In genomic region chr2:60806595-60806987, GRCh38 we compare ENCODE assay signal across 12 cellular contexts. TPM values are rescaled to one million over a fixed set of nuclear protein-coding genes. Genes with fewer than 3 reads are reported as not detected.
A peak's percentile ranks its signal among the peaks of the same experiment; 100 is the strongest.
DNase-seq lines count a peak whose midpoint lies in the region; ATAC-seq and TF ChIP-seq lines count a peak whose summit lies in the region.
"Had no signal": no experiment of that assay in that cellular context is flagged by ENCODE, and none has a peak within 500 bp of the region (broad histone marks: within the 10 kb centered on the region; RNA-seq: fewer than 3 reads in every experiment).

No MANE protein-coding gene starts in this region.

- no peaks in the 10 kb centered on the region for H3K27me3 ChIP-seq in CD4-positive, alpha-beta memory T cell (ENCODE audit: insufficient read depth, low read length)
- H3K27me3 ChIP-seq: stomach had no signal

- POLR2A ChIA-PET in CD4-positive, alpha-beta memory T cell (lab: Charles Lee; ENCODE audit: partially characterized antibody): interaction anchor here (1.0 to 5.9 kb wide), 4 partner anchors 12 to 210 kb away, joined by 3 to 42 read pairs (median 22); partner anchors contain the start of genes PEX13 and REL
- POLR2A ChIA-PET in activated naive CD8-positive, alpha-beta T cell treated with anti-CD3 and anti-CD28 coated beads, Interleukin-2, amount 10 ng/mL, durations not matched to agents 7 days and 5 days (lab: Charles Lee): interaction anchor here (1.5 kb wide), 1 partner anchor 75 kb away, joined by 7 read pairs; the partner anchor contains the start of gene REL

- peaks cover 4 to 12% of the 10 kb centered on the region in 2 donors for H3K36me3 Mint-ChIP-seq in CD4-positive, alpha-beta memory T cell
- no peaks in the 10 kb centered on the region for H3K36me3 Mint-ChIP-seq in activated naive CD8-positive, alpha-beta T cell treated with anti-CD3 and anti-CD28 coated beads, Interleukin-2, amount 10 ng/mL, durations not matched to agents 7 days and 5 days
- H3K36me3 Mint-ChIP-seq in nephron (ENCODE audit: low read depth): peaks cover 8% of the 10 kb centered on the region

- intact Hi-C loops in CD4-positive, alpha-beta memory T cell (cut with micrococcal nuclease): loop anchor here (5.0 kb wide), 2 partner anchors 99 to 341 kb away; no protein-coding TSS in a partner anchor

- peak overlapping the region; percentile 86 to 97 (median 93) for H3K27ac Mint-ChIP-seq in CD4-positive, alpha-beta memory T cell
- peak overlapping the region; percentile 89 for H3K27ac Mint-ChIP-seq in activated naive CD8-positive, alpha-beta T cell treated with anti-CD3 and anti-CD28 coated beads, Interleukin-2, amount 10 ng/mL, durations not matched to agents 7 days and 5 days
- H3K27ac Mint-ChIP-seq in nephron: peak overlapping the region; percentile 81 to 85 (median 84)

- TF ChIP-seq CTCF in nephron (IDR thresholded peaks at IDR 0.05; ENCODE audit: unreplicated experiment in 3 of 3) (no peak), omental fat pad (IDR thresholded peaks at IDR 0.05) (no peak)

- ATAC-seq in activated naive CD8-positive, alpha-beta T cell treated with anti-CD3 and anti-CD28 coated beads, Interleukin-2, amount 10 ng/mL, durations not matched to agents 7 days and 5 days (ENCODE audit: low read depth): no peak
- no peak for ATAC-seq in GM18505 (IDR thresholded peaks at IDR 0.05; ENCODE audit: unreplicated experiment)
- no peak for ATAC-seq in omental fat pad (ENCODE audit: low FRiP score)
- no peak for ATAC-seq in GM21381 (IDR thresholded peaks at IDR 0.05; ENCODE audit: unreplicated experiment)

- H3K27ac ChIP-seq in CD4-positive, alpha-beta memory T cell (ENCODE audit: low read depth, low read length): peak overlapping the region; percentile 51
- peak overlapping the region; percentile 65 for H3K27ac ChIP-seq in KOPT-K1 (ENCODE audit: low read depth, low read length, poor library complexity, severe bottlenecking)
- H3K27ac ChIP-seq: stomach had no signal

- H3K4me1 Mint-ChIP-seq in CD4-positive, alpha-beta memory T cell: peaks cover 30 to 60% (median 48%) of the 10 kb centered on the region in 4 donors
- peaks cover 24% of the 10 kb centered on the region for H3K4me1 Mint-ChIP-seq in activated naive CD8-positive, alpha-beta T cell treated with anti-CD3 and anti-CD28 coated beads, Interleukin-2, amount 10 ng/mL, durations not matched to agents 7 days and 5 days
- peaks cover 15% of the 10 kb centered on the region for H3K4me1 Mint-ChIP-seq in nephron

- no peaks in the 10 kb centered on the region for H3K9me3 ChIP-seq in CD4-positive, alpha-beta memory T cell (ENCODE audit: control insufficient read depth in 1 of 2, low read length in 2 of 2)
- H3K9me3 ChIP-seq in KOPT-K1 (ENCODE audit: insufficient read depth, low read length, poor library complexity, severe bottlenecking): no peaks in the 10 kb centered on the region
- H3K9me3 ChIP-seq: stomach had no signal

- no peak overlapping the region for H3K4me3 ChIP-seq in CD4-positive, alpha-beta memory T cell (ENCODE audit: low read length in 2 of 2)
- H3K4me3 ChIP-seq: stomach had no signal

- H3K9me3 Mint-ChIP-seq in CD4-positive, alpha-beta memory T cell: peaks cover 0 to 2% (median 0%) of the 10 kb centered on the region in 8 donors
- no peaks in the 10 kb centered on the region for H3K9me3 Mint-ChIP-seq in activated naive CD8-positive, alpha-beta T cell treated with anti-CD3 and anti-CD28 coated beads, Interleukin-2, amount 10 ng/mL, durations not matched to agents 7 days and 5 days
- H3K9me3 Mint-ChIP-seq in nephron: no peaks in the 10 kb centered on the region

- peak overlapping the region in 7 of 8 donors; percentile 29 to 75 (median 69) for H3K4me3 Mint-ChIP-seq in CD4-positive, alpha-beta memory T cell
- H3K4me3 Mint-ChIP-seq in activated naive CD8-positive, alpha-beta T cell treated with anti-CD3 and anti-CD28 coated beads, Interleukin-2, amount 10 ng/mL, durations not matched to agents 7 days and 5 days: peak overlapping the region; percentile 31
- H3K4me3 Mint-ChIP-seq in nephron: no peak overlapping the region
- H3K4me3 Mint-ChIP-seq: CD14-positive monocyte had no signal

- no peak for DNase-seq in CD4-positive, alpha-beta memory T cell
- no peak for DNase-seq in activated naive CD8-positive, alpha-beta T cell treated with anti-CD3 and anti-CD28 coated beads, Interleukin-2, amount 10 ng/mL, durations not matched to agents 7 days and 5 days
- no peak for DNase-seq in activated CD8-positive, alpha-beta memory T cell treated with anti-CD3 and anti-CD28 coated beads, Interleukin-2, amount 50 U/mL, for 48 hours
- no peak for DNase-seq in omental fat pad (ENCODE audit: low spot score)
- DNase-seq: kidney, NCI-H1105 treated with DMSO at 0.1 percent for 48 hours, stomach had no signal

- no peaks in the 10 kb centered on the region for H3K27me3 Mint-ChIP-seq in CD4-positive, alpha-beta memory T cell
- H3K27me3 Mint-ChIP-seq in activated naive CD8-positive, alpha-beta T cell treated with anti-CD3 and anti-CD28 coated beads, Interleukin-2, amount 10 ng/mL, durations not matched to agents 7 days and 5 days: no peaks in the 10 kb centered on the region
- no peaks in the 10 kb centered on the region for H3K27me3 Mint-ChIP-seq in nephron (ENCODE audit: low read depth)

- peaks cover 49% of the 10 kb centered on the region for H3K4me1 ChIP-seq in CD4-positive, alpha-beta memory T cell (ENCODE audit: insufficient read depth, low read length)

- no peaks in the 10 kb centered on the region for H3K36me3 ChIP-seq in CD4-positive, alpha-beta memory T cell (ENCODE audit: insufficient read depth, low read length)
- peaks cover 18% of the 10 kb centered on the region for H3K36me3 ChIP-seq in KOPT-K1 (ENCODE audit: insufficient read depth, low read length)

- TF ChIP-seq POLR2A in GM18505 (IDR thresholded peaks at IDR 0.05; ENCODE audit: borderline replicate concordance, extremely low read depth, insufficient read depth, insufficient read length): no peak

- CTCF ChIA-PET in CD4-positive, alpha-beta memory T cell (lab: Charles Lee; ENCODE audit: partially characterized antibody): interaction anchor here (0.9 to 4.8 kb wide), 6 partner anchors 12 to 210 kb away, joined by 3 to 91 read pairs (median 8); partner anchors contain the start of gene REL

RNA-seq across cellular contexts. Expression of gene PAPOLG, which starts 50.5 kb away (rescaled TPM):
- total RNA-seq in CD4-positive, alpha-beta memory T cell: 10 to 100 TPM; 40.1 to 40.3 TPM
- 10 to 100 TPM in 1 of 2 donors, 1 to 10 TPM in 1; 9.4 to 17.6 TPM for polyA plus RNA-seq in CD4-positive, alpha-beta memory T cell
- total RNA-seq in activated naive CD8-positive, alpha-beta T cell treated with anti-CD3 and anti-CD28 coated beads, Interleukin-2, amount 10 ng/mL, durations not matched to agents 7 days and 5 days: 10 to 100 TPM; 25.9 to 26.2 TPM
- 10 to 100 TPM; 12.3 to 19.2 (median 14.9) TPM for total RNA-seq in omental fat pad

Comparison
In these comparisons a context has a peak if more than half of its experiments do, and no peak if none do; other contexts are left out.
1. H3K4me3 Mint-ChIP-seq: peak in CD4-positive, alpha-beta memory T cell (7 of 8) and activated naive CD8-positive, alpha-beta T cell treated with anti-CD3 and anti-CD28 coated beads, Interleukin-2, amount 10 ng/mL, durations not matched to agents 7 days and 5 days (single experiment); none in nephron (0 of 3).
2. Peak in every context shown above with its lines, with median percentiles within 50 percentile points of each other: H3K27ac Mint-ChIP-seq.